Comparison of ENCODE assay signal across 8 cellular contexts in genomic region chr1:202642619-202643291, GRCh38.
DNase-seq lines count a peak whose midpoint lies in the region; ATAC-seq lines count a peak whose summit lies in the region.

No MANE protein-coding gene starts in this region.

- DNase-seq in DMS 273 (lab: John Stamatoyannopoulos, UW; ENCODE audit: unreplicated experiment) (peak; percentile 62), DMS 273 treated with DMSO at 0.1 percent for 48 hours (lab: John Stamatoyannopoulos, UW) (no peak), left kidney (ENCODE audit: low read depth, low spot score) (peak; percentile 25), activated gamma-delta T cell (lab: John Stamatoyannopoulos, UW) (no peak), iPS-NIHi7 (ENCODE audit: extremely low spot score) (no peak), ureter (ENCODE audit: low spot score) (no peak)
- DNase-seq in stimulated activated effector memory CD8-positive, alpha-beta T cell treated with anti-CD3 and anti-CD28 coated beads, Interleukin-12 subunit alpha, Interleukin-12 subunit beta, amount 100 ng/mL, for 72 hours (ENCODE audit: low spot score in 2 of 2) = no peak

- H3K27me3 Mint-ChIP-seq in activated naive CD8-positive, alpha-beta T cell = peaks cover 26% of the 10 kb centered on the region

- H3K4me1 Mint-ChIP-seq in activated naive CD8-positive, alpha-beta T cell (ENCODE audit: low read depth) = peaks cover 23% of the 10 kb centered on the region
- H3K4me1 Mint-ChIP-seq in stimulated activated effector memory CD8-positive, alpha-beta T cell treated with anti-CD3 and anti-CD28 coated beads, Interleukin-12 subunit alpha, Interleukin-12 subunit beta, amount 100 ng/mL, for 72 hours = peaks cover 27% of the 10 kb centered on the region

- no peaks in the 10 kb centered on the region for H3K36me3 Mint-ChIP-seq in activated naive CD8-positive, alpha-beta T cell
- no peaks in the 10 kb centered on the region for H3K36me3 Mint-ChIP-seq in stimulated activated effector memory CD8-positive, alpha-beta T cell treated with anti-CD3 and anti-CD28 coated beads, Interleukin-12 subunit alpha, Interleukin-12 subunit beta, amount 100 ng/mL, for 72 hours

- H3K4me3 Mint-ChIP-seq in activated naive CD8-positive, alpha-beta T cell = peak overlapping the region; percentile 74
- peak overlapping the region; percentile 69 for H3K4me3 Mint-ChIP-seq in stimulated activated effector memory CD8-positive, alpha-beta T cell treated with anti-CD3 and anti-CD28 coated beads, Interleukin-12 subunit alpha, Interleukin-12 subunit beta, amount 100 ng/mL, for 72 hours

- ATAC-seq in stimulated activated effector memory CD8-positive, alpha-beta T cell treated with anti-CD3 and anti-CD28 coated beads, Interleukin-12 subunit alpha, Interleukin-12 subunit beta, amount 100 ng/mL, for 72 hours = peak; percentile 22

- no peaks in the 10 kb centered on the region for H3K9me3 Mint-ChIP-seq in activated naive CD8-positive, alpha-beta T cell (ENCODE audit: low read depth)
- H3K9me3 Mint-ChIP-seq in stimulated activated effector memory CD8-positive, alpha-beta T cell treated with anti-CD3 and anti-CD28 coated beads, Interleukin-12 subunit alpha, Interleukin-12 subunit beta, amount 100 ng/mL, for 72 hours = no peaks in the 10 kb centered on the region

- H3K27ac Mint-ChIP-seq in activated naive CD8-positive, alpha-beta T cell = no peak overlapping the region
- H3K27ac Mint-ChIP-seq in stimulated activated effector memory CD8-positive, alpha-beta T cell treated with anti-CD3 and anti-CD28 coated beads, Interleukin-12 subunit alpha, Interleukin-12 subunit beta, amount 100 ng/mL, for 72 hours = no peak overlapping the region

Comparison
In these comparisons a context has a peak if more than half of its experiments do, and no peak if none do; other contexts are left out.
1. DNase-seq: peak in DMS 273 (single experiment) and left kidney (single experiment); none in DMS 273 treated with DMSO at 0.1 percent for 48 hours (single experiment), stimulated activated effector memory CD8-positive, alpha-beta T cell treated with anti-CD3 and anti-CD28 coated beads, Interleukin-12 subunit alpha, Interleukin-12 subunit beta, amount 100 ng/mL, for 72 hours (0 of 2), activated gamma-delta T cell (single experiment), iPS-NIHi7 (single experiment) and ureter (single experiment).